Comparison of ENCODE assay signal across 20 cellular contexts in the genomic region with DNA sequence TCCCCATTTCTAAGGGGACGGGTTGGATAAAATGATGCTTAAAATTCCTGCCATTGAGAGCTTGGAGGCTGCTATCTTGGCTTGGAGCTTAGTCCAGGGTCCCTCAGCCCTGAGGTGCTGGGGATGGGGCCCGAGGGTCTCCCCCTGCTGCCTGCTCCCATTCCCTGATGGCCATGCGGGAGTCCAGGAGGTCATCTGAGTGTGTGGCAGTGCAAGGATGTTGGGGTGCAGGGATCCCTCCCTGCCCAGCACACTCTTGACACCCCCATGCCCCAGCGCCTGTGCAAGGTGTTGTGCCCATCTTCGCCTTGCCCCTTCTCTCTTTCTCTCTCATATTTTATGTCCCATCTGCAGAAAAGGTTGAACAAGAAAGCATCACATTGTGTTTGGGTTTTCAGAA.
A peak's percentile ranks its signal among the peaks of the same experiment; 100 is the strongest.
DNase-seq lines count a peak whose midpoint lies in the region; ATAC-seq and TF ChIP-seq lines count a peak whose summit lies in the region.
"Had no signal": no experiment of that assay in that cellular context is flagged by ENCODE, and none has a peak within 500 bp of the region (broad histone marks: within the 10 kb centered on the region; RNA-seq: fewer than 3 reads in every experiment).

No MANE protein-coding gene starts in this region.

- no peak for DNase-seq in activated naive CD4-positive, alpha-beta T cell treated with anti-CD3 and anti-CD28 coated beads for 36 hours
- no peak for DNase-seq in activated naive CD4-positive, alpha-beta T cell treated with Interleukin-2 at 50 U/mL for 16 hours
- DNase-seq in activated naive CD8-positive, alpha-beta T cell treated with anti-CD3 and anti-CD28 coated beads, Interleukin-2, amount 10 ng/mL, durations not matched to agents 7 days and 5 days = no peak
- DNase-seq in stimulated activated CD4-positive, alpha-beta T cell treated with anti-CD3 and anti-CD28 coated beads, Interleukin-15, amount 100 ng/mL, for 24 hours = no peak
- DNase-seq in dorsolateral prefrontal cortex = no peak
- DNase-seq: brain microvascular endothelial cell; effector CD8-positive, alpha-beta T cell; erythroblast; HFFc6; NCI-H2081; nucleus accumbens; OCI-M1; psoas muscle; T-helper 9 cell; uterus; WERI-Rb-1 had no signal

- H3K36me3 Mint-ChIP-seq in activated naive CD4-positive, alpha-beta T cell treated with anti-CD3 and anti-CD28 coated beads for 36 hours (ENCODE audit: low read depth) = no peaks in the 10 kb centered on the region
- no peaks in the 10 kb centered on the region for H3K36me3 Mint-ChIP-seq in IgD-negative memory B cell
- H3K36me3 Mint-ChIP-seq in activated naive CD8-positive, alpha-beta T cell treated with anti-CD3 and anti-CD28 coated beads, Interleukin-2, amount 10 ng/mL, durations not matched to agents 7 days and 5 days = no peaks in the 10 kb centered on the region
- no peaks in the 10 kb centered on the region for H3K36me3 Mint-ChIP-seq in stimulated activated memory B cell treated with anti-CD40 and anti-IgM and Interleukin-4, amounts not matched to agents 10 μg/mL and 1 μg/mL and 100 μg/mL, for 72 hours

- no peak for TF ChIP-seq CTCF in dorsolateral prefrontal cortex (IDR thresholded peaks at IDR 0.05 in 54 of 56, conservative IDR thresholded peaks at IDR 0.05 in 2 of 56; ENCODE audit: low read depth in 1 of 56, partially characterized antibody in 56 of 56)

- no peak overlapping the region for H3K4me3 ChIP-seq in dorsolateral prefrontal cortex
- H3K4me3 ChIP-seq: lung, psoas muscle, uterus had no signal

- POLR2A ChIA-PET in activated naive CD8-positive, alpha-beta T cell treated with anti-CD3 and anti-CD28 coated beads, Interleukin-2, amount 10 ng/mL, durations not matched to agents 7 days and 5 days (lab: Charles Lee) = interaction anchor here (0.9 to 3.9 kb wide), 3 partner anchors 87 to 168 kb away, joined by 3 to 20 read pairs (median 3); a partner anchor contains a TSS

- peak overlapping the region; percentile 60 for H3K4me3 Mint-ChIP-seq in activated naive CD4-positive, alpha-beta T cell treated with anti-CD3 and anti-CD28 coated beads for 36 hours
- H3K4me3 Mint-ChIP-seq in IgD-negative memory B cell = peak overlapping the region; percentile 69 to 94 (median 83)
- H3K4me3 Mint-ChIP-seq in activated naive CD8-positive, alpha-beta T cell treated with anti-CD3 and anti-CD28 coated beads, Interleukin-2, amount 10 ng/mL, durations not matched to agents 7 days and 5 days = no peak overlapping the region
- peak overlapping the region; percentile 66 for H3K4me3 Mint-ChIP-seq in stimulated activated memory B cell treated with anti-CD40 and anti-IgM and Interleukin-4, amounts not matched to agents 10 μg/mL and 1 μg/mL and 100 μg/mL, for 72 hours
- H3K4me3 Mint-ChIP-seq: HFFc6 had no signal

- intact Hi-C loops in activated naive CD4-positive, alpha-beta T cell treated with anti-CD3 and anti-CD28 coated beads for 36 hours (cut with micrococcal nuclease) = loop anchor here (1.0 to 2.0 kb wide), 3 partner anchors 87 to 435 kb away; no protein-coding TSS in a partner anchor
- intact Hi-C loops in dorsolateral prefrontal cortex (cut with DNase I) = loop anchor here (10.0 kb wide), 1 partner anchor 165 kb away; no protein-coding TSS in a partner anchor

- peaks cover 3% of the 10 kb centered on the region for H3K27me3 Mint-ChIP-seq in activated naive CD4-positive, alpha-beta T cell treated with anti-CD3 and anti-CD28 coated beads for 36 hours (ENCODE audit: low read depth)
- peaks cover under 1% of the 10 kb centered on the region for H3K27me3 Mint-ChIP-seq in IgD-negative memory B cell
- no peaks in the 10 kb centered on the region for H3K27me3 Mint-ChIP-seq in activated naive CD8-positive, alpha-beta T cell treated with anti-CD3 and anti-CD28 coated beads, Interleukin-2, amount 10 ng/mL, durations not matched to agents 7 days and 5 days
- H3K27me3 Mint-ChIP-seq in stimulated activated memory B cell treated with anti-CD40 and anti-IgM and Interleukin-4, amounts not matched to agents 10 μg/mL and 1 μg/mL and 100 μg/mL, for 72 hours = no peaks in the 10 kb centered on the region

- H3K4me1 Mint-ChIP-seq in activated naive CD4-positive, alpha-beta T cell treated with anti-CD3 and anti-CD28 coated beads for 36 hours (ENCODE audit: low read depth) = peaks cover 86% of the 10 kb centered on the region
- peaks cover 63 to 77% (median 71%) of the 10 kb centered on the region in 3 donors for H3K4me1 Mint-ChIP-seq in IgD-negative memory B cell
- H3K4me1 Mint-ChIP-seq in activated naive CD8-positive, alpha-beta T cell treated with anti-CD3 and anti-CD28 coated beads, Interleukin-2, amount 10 ng/mL, durations not matched to agents 7 days and 5 days = peaks cover 36% of the 10 kb centered on the region
- H3K4me1 Mint-ChIP-seq in stimulated activated memory B cell treated with anti-CD40 and anti-IgM and Interleukin-4, amounts not matched to agents 10 μg/mL and 1 μg/mL and 100 μg/mL, for 72 hours = peaks cover 87% of the 10 kb centered on the region

- ATAC-seq in activated naive CD8-positive, alpha-beta T cell treated with anti-CD3 and anti-CD28 coated beads, Interleukin-2, amount 10 ng/mL, durations not matched to agents 7 days and 5 days (ENCODE audit: low read depth) = no peak
- ATAC-seq in stimulated activated memory B cell treated with anti-CD40 and anti-IgM and Interleukin-4, amounts not matched to agents 10 μg/mL and 1 μg/mL and 100 μg/mL, for 72 hours = no peak
- ATAC-seq in GM19452 (IDR thresholded peaks at IDR 0.05; ENCODE audit: unreplicated experiment) = no peak
- ATAC-seq: psoas muscle had no signal

- H3K9me3 Mint-ChIP-seq in activated naive CD4-positive, alpha-beta T cell treated with anti-CD3 and anti-CD28 coated beads for 36 hours = peaks cover 3% of the 10 kb centered on the region
- no peaks in the 10 kb centered on the region for H3K9me3 Mint-ChIP-seq in IgD-negative memory B cell
- no peaks in the 10 kb centered on the region for H3K9me3 Mint-ChIP-seq in activated naive CD8-positive, alpha-beta T cell treated with anti-CD3 and anti-CD28 coated beads, Interleukin-2, amount 10 ng/mL, durations not matched to agents 7 days and 5 days
- peaks cover 4% of the 10 kb centered on the region for H3K9me3 Mint-ChIP-seq in stimulated activated memory B cell treated with anti-CD40 and anti-IgM and Interleukin-4, amounts not matched to agents 10 μg/mL and 1 μg/mL and 100 μg/mL, for 72 hours
- H3K9me3 Mint-ChIP-seq: HFFc6 had no signal

- no peak overlapping the region for H3K27ac ChIP-seq in dorsolateral prefrontal cortex
- H3K27ac ChIP-seq: brain microvascular endothelial cell, psoas muscle, uterus, WERI-Rb-1 had no signal

- H3K27me3 ChIP-seq in dorsolateral prefrontal cortex = peaks cover 0 to 33% (median 6%) of the 10 kb centered on the region in 45 donors
- H3K27me3 ChIP-seq: uterus had no signal

- H3K27ac Mint-ChIP-seq in activated naive CD4-positive, alpha-beta T cell treated with anti-CD3 and anti-CD28 coated beads for 36 hours = peak overlapping the region; percentile 96
- peak overlapping the region; percentile 92 to 97 (median 96) for H3K27ac Mint-ChIP-seq in IgD-negative memory B cell
- peak overlapping the region; percentile 68 for H3K27ac Mint-ChIP-seq in activated naive CD8-positive, alpha-beta T cell treated with anti-CD3 and anti-CD28 coated beads, Interleukin-2, amount 10 ng/mL, durations not matched to agents 7 days and 5 days
- peak overlapping the region; percentile 85 for H3K27ac Mint-ChIP-seq in stimulated activated memory B cell treated with anti-CD40 and anti-IgM and Interleukin-4, amounts not matched to agents 10 μg/mL and 1 μg/mL and 100 μg/mL, for 72 hours
- H3K27ac Mint-ChIP-seq: HFFc6 had no signal

- CTCF ChIA-PET in activated naive CD4-positive, alpha-beta T cell treated with anti-CD3 and anti-CD28 coated beads for 36 hours (lab: Charles Lee) = interaction anchor here (0.9 to 5.2 kb wide), 12 partner anchors 10 to 169 kb away, joined by 3 to 163 read pairs (median 6); no protein-coding TSS in a partner anchor
